Comparison of ENCODE assay signal across 1 cellular context in genomic region chr6:26064619-26065257, GRCh38.
TF ChIP-seq lines count a peak whose summit lies in the region.

No MANE protein-coding gene starts in this region.

TF ChIP-seq in K562, 482 proteins besides CTCF, POLR2A, EP300 and RAD21 (continued from another document and continues in another):
- no peak for TF ChIP-seq RBM39 (optimal IDR thresholded peaks at IDR 0.05; ENCODE audit: low read depth, low read length)
- no peak for TF ChIP-seq SFPQ (IDR thresholded peaks at IDR 0.05; ENCODE audit: low read depth, low read length)
- TF ChIP-seq, protein P1, sequence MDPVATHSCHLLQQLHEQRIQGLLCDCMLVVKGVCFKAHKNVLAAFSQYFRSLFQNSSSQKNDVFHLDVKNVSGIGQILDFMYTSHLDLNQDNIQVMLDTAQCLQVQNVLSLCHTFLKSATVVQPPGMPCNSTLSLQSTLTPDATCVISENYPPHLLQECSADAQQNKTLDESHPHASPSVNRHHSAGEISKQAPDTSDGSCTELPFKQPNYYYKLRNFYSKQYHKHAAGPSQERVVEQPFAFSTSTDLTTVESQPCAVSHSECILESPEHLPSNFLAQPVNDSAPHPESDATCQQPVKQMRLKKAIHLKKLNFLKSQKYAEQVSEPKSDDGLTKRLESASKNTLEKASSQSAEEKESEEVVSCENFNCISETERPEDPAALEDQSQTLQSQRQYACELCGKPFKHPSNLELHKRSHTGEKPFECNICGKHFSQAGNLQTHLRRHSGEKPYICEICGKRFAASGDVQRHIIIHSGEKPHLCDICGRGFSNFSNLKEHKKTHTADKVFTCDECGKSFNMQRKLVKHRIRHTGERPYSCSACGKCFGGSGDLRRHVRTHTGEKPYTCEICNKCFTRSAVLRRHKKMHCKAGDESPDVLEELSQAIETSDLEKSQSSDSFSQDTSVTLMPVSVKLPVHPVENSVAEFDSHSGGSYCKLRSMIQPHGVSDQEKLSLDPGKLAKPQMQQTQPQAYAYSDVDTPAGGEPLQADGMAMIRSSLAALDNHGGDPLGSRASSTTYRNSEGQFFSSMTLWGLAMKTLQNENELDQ (CRISPR knock-in tag; IDR thresholded peaks at IDR 0.05; ENCODE audit: borderline replicate concordance) = no peak
- no peak for TF ChIP-seq NR1H2 (CRISPR knock-in tag; IDR thresholded peaks at IDR 0.05)
- TF ChIP-seq NCOA1 (IDR thresholded peaks at IDR 0.05; ENCODE audit: low read depth) = no peak
- TF ChIP-seq FOS (IDR thresholded peaks at IDR 0.05; ENCODE audit: extremely low read depth, insufficient read length) = no peak
- no peak for TF ChIP-seq CBX2 (IDR thresholded peaks at IDR 0.05; ENCODE audit: insufficient read depth, low read length, poor library complexity, severe bottlenecking)
- TF ChIP-seq, protein P2, sequence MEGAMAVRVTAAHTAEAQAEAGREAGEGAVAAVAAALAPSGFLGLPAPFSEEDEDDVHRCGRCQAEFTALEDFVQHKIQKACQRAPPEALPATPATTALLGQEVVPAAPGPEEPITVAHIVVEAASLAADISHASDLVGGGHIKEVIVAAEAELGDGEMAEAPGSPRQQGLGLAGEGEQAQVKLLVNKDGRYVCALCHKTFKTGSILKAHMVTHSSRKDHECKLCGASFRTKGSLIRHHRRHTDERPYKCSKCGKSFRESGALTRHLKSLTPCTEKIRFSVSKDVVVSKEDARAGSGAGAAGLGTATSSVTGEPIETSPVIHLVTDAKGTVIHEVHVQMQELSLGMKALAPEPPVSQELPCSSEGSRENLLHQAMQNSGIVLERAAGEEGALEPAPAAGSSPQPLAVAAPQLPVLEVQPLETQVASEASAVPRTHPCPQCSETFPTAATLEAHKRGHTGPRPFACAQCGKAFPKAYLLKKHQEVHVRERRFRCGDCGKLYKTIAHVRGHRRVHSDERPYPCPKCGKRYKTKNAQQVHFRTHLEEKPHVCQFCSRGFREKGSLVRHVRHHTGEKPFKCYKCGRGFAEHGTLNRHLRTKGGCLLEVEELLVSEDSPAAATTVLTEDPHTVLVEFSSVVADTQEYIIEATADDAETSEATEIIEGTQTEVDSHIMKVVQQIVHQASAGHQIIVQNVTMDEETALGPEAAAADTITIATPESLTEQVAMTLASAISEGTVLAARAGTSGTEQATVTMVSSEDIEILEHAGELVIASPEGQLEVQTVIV (CRISPR knock-in tag; IDR thresholded peaks at IDR 0.05; ENCODE audit: borderline replicate concordance) = no peak
- TF ChIP-seq BHLHE40 (IDR thresholded peaks at IDR 0.05; ENCODE audit: low read length) = no peak
- TF ChIP-seq CREBBP (IDR thresholded peaks at IDR 0.05; ENCODE audit: low read depth, low read length) = no peak
- no peak for TF ChIP-seq MCM5 (IDR thresholded peaks at IDR 0.05; ENCODE audit: low read depth)
- TF ChIP-seq FUS (optimal IDR thresholded peaks at IDR 0.05; ENCODE audit: low read depth, low read length) = no peak
- TF ChIP-seq, protein P3, sequence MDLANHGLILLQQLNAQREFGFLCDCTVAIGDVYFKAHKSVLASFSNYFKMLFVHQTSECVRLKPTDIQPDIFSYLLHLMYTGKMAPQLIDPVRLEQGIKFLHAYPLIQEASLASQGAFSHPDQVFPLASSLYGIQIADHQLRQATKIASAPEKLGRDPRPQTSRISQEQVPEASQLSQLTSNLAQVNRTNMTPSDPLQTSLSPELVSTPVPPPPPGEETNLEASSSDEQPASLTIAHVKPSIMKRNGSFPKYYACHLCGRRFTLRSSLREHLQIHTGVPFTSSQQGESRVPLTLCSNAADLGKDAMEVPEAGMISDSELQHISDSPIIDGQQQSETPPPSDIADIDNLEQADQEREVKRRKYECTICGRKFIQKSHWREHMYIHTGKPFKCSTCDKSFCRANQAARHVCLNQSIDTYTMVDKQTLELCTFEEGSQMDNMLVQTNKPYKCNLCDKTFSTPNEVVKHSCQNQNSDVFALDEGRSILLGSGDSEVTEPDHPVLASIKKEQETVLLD (IDR thresholded peaks at IDR 0.05) = 0 out of 2 replicates have a peak, but pooled peaks have one; percentile 28
- TF ChIP-seq, protein P4, sequence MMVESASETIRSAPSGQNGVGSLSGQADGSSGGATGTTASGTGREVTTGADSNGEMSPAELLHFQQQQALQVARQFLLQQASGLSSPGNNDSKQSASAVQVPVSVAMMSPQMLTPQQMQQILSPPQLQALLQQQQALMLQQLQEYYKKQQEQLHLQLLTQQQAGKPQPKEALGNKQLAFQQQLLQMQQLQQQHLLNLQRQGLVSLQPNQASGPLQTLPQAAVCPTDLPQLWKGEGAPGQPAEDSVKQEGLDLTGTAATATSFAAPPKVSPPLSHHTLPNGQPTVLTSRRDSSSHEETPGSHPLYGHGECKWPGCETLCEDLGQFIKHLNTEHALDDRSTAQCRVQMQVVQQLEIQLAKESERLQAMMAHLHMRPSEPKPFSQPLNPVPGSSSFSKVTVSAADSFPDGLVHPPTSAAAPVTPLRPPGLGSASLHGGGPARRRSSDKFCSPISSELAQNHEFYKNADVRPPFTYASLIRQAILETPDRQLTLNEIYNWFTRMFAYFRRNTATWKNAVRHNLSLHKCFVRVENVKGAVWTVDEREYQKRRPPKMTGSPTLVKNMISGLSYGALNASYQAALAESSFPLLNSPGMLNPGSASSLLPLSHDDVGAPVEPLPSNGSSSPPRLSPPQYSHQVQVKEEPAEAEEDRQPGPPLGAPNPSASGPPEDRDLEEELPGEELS (CRISPR knock-in tag; IDR thresholded peaks at IDR 0.05; ENCODE audit: borderline replicate concordance) = no peak
- TF ChIP-seq MTA3 (IDR thresholded peaks at IDR 0.05; ENCODE audit: borderline replicate concordance) = 0 out of 2 replicates have a peak, but pooled peaks have one; percentile 61
- TF ChIP-seq RB1 (IDR thresholded peaks at IDR 0.05; ENCODE audit: low read depth) = peak; percentile 63; the same call in 1 of the 2 replicates
- no peak for TF ChIP-seq POLR2B (IDR thresholded peaks at IDR 0.05; ENCODE audit: low read depth, partially characterized antibody)
- TF ChIP-seq PKNOX1 (IDR thresholded peaks at IDR 0.05) = peak; percentile 56; the same call in 1 of the 2 replicates
- TF ChIP-seq ZNF561 (CRISPR knock-in tag; conservative IDR thresholded peaks at IDR 0.05) = no peak
- no peak for TF ChIP-seq HINFP (tag; conservative IDR thresholded peaks at IDR 0.05; ENCODE audit: low read depth)
- no peak for TF ChIP-seq HNRNPUL1 (IDR thresholded peaks at IDR 0.05; ENCODE audit: low read length)
- peak; percentile 54; the same call in 1 of the 2 replicates for TF ChIP-seq KLF16 (IDR thresholded peaks at IDR 0.05)
- peak; percentile 30 for TF ChIP-seq E2F8 (IDR thresholded peaks at IDR 0.05; ENCODE audit: low read depth, partially characterized antibody)
- no peak for TF ChIP-seq ERF (CRISPR knock-in tag; IDR thresholded peaks at IDR 0.05)
- TF ChIP-seq ZFP36 (IDR thresholded peaks at IDR 0.05; ENCODE audit: low read depth, low read length, partially characterized antibody) = no peak
- TF ChIP-seq NBN (IDR thresholded peaks at IDR 0.05; ENCODE audit: low read depth) = peak; percentile 87; the same call in 1 of the 2 replicates
- TF ChIP-seq, protein P5, sequence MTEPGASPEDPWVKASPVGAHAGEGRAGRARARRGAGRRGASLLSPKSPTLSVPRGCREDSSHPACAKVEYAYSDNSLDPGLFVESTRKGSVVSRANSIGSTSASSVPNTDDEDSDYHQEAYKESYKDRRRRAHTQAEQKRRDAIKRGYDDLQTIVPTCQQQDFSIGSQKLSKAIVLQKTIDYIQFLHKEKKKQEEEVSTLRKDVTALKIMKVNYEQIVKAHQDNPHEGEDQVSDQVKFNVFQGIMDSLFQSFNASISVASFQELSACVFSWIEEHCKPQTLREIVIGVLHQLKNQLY (CRISPR knock-in tag; conservative IDR thresholded peaks at IDR 0.05) = no peak
- no peak for TF ChIP-seq BRD4 (IDR thresholded peaks at IDR 0.05)
- TF ChIP-seq ZC3H8 (IDR thresholded peaks at IDR 0.05) = 0 out of 2 replicates have a peak, but pooled peaks have one; percentile 36
- no peak for TF ChIP-seq ZSCAN32 (CRISPR knock-in tag; IDR thresholded peaks at IDR 0.05)
- TF ChIP-seq ZNF121 (CRISPR knock-in tag; conservative IDR thresholded peaks at IDR 0.05) = no peak
- peak; percentile 76 for TF ChIP-seq SMC3 (conservative IDR thresholded peaks at IDR 0.05; ENCODE audit: insufficient read depth, low read depth, low read length)
- no peak for TF ChIP-seq GATAD2A (IDR thresholded peaks at IDR 0.05)
- TF ChIP-seq, protein P6, sequence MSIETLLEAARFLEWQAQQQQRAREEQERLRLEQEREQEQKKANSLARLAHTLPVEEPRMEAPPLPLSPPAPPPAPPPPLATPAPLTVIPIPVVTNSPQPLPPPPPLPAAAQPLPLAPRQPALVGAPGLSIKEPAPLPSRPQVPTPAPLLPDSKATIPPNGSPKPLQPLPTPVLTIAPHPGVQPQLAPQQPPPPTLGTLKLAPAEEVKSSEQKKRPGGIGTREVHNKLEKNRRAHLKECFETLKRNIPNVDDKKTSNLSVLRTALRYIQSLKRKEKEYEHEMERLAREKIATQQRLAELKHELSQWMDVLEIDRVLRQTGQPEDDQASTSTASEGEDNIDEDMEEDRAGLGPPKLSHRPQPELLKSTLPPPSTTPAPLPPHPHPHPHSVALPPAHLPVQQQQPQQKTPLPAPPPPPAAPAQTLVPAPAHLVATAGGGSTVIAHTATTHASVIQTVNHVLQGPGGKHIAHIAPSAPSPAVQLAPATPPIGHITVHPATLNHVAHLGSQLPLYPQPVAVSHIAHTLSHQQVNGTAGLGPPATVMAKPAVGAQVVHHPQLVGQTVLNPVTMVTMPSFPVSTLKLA (conservative IDR thresholded peaks at IDR 0.05) = 0 out of 4 replicates have a peak, but pooled peaks of 1 of the 2 experiments have one; percentile 16
- TF ChIP-seq CC2D1A (IDR thresholded peaks at IDR 0.05) = peak; percentile 96
- no peak for TF ChIP-seq SIN3A (IDR thresholded peaks at IDR 0.05; ENCODE audit: borderline replicate concordance in 2 of 2, control insufficient read depth in 1 of 2, low read depth in 2 of 2, low read length in 2 of 2)
- TF ChIP-seq HDAC6 (IDR thresholded peaks at IDR 0.05; ENCODE audit: low read depth, low read length) = no peak
- no peak for TF ChIP-seq IRF2 (CRISPR knock-in tag; IDR thresholded peaks at IDR 0.05)
- TF ChIP-seq LCOR (CRISPR knock-in tag; IDR thresholded peaks at IDR 0.05) = no peak
- no peak for TF ChIP-seq MCM3 (IDR thresholded peaks at IDR 0.05)
- no peak for TF ChIP-seq ESRRB (CRISPR knock-in tag; IDR thresholded peaks at IDR 0.05; ENCODE audit: borderline replicate concordance)
- TF ChIP-seq MEIS2 (IDR thresholded peaks at IDR 0.05; ENCODE audit: partially characterized antibody) = peak; percentile 33
- TF ChIP-seq XRCC3 (IDR thresholded peaks at IDR 0.05) = no peak
- no peak for TF ChIP-seq NFXL1 (CRISPR knock-in tag; IDR thresholded peaks at IDR 0.05)
- peak; percentile 88 to 96 for TF ChIP-seq KDM1A (IDR thresholded peaks at IDR 0.05)
- peak; percentile 46; the same call in 1 of the 2 replicates for TF ChIP-seq FOXM1 (IDR thresholded peaks at IDR 0.05; ENCODE audit: low read depth)
- no peak for TF ChIP-seq FOXM1 (CRISPR knock-in tag; IDR thresholded peaks at IDR 0.05; ENCODE audit: low read depth)
- peak; percentile 44; the same call in 1 of the 2 replicates for TF ChIP-seq L3MBTL2 (IDR thresholded peaks at IDR 0.05)
- peak; percentile 53; the same call in 1 of the 2 replicates for TF ChIP-seq DMBX1 (CRISPR knock-in tag; IDR thresholded peaks at IDR 0.05; ENCODE audit: borderline replicate concordance)
- TF ChIP-seq HDAC8 (tag; IDR thresholded peaks at IDR 0.05) = no peak
